In genomic region chrX:103453655-103454054, GRCh38 we compare ENCODE assay signal across 13 cellular contexts.
A peak's percentile ranks its signal among the peaks of the same experiment; 100 is the strongest.
DNase-seq lines count a peak whose midpoint lies in the region; ATAC-seq and TF ChIP-seq lines count a peak whose summit lies in the region.
"Had no signal": no experiment of that assay in that cellular context is flagged by ENCODE, and none has a peak within 500 bp of the region (broad histone marks: within the 10 kb centered on the region; RNA-seq: fewer than 3 reads in every experiment).

No MANE protein-coding gene starts in this region.

- H3K27ac Mint-ChIP-seq in neural progenitor cell = no peak overlapping the region
- H3K27ac Mint-ChIP-seq: activated T-helper 2 cell treated with anti-CD3 and anti-CD28 coated beads, Interferon-gamma antibody, Interleukin-2, Interleukin-4, amounts not matched to agents 10 μg/mL and 5 μg/mL and 100 μg/mL, durations not matched to agents 14 hours and 24 hours and 36 hours had no signal

- H3K4me1 Mint-ChIP-seq in neural progenitor cell = no peaks in the 10 kb centered on the region

- H3K9me3 ChIP-seq in skeletal muscle satellite cell (replicated peaks; ENCODE audit: low read length) (no peaks in the 10 kb centered on the region), neural progenitor cell (ENCODE audit: low read depth) (no peaks in the 10 kb centered on the region)

- peak; percentile 9 for DNase-seq in NCI-H2227 (lab: John Stamatoyannopoulos, UW; ENCODE audit: unreplicated experiment)
- no peak for DNase-seq in NCI-H2227 treated with DMSO at 0.1 percent for 48 hours (lab: John Stamatoyannopoulos, UW)
- DNase-seq in RWPE1 (ENCODE audit: low spot score) = peak; percentile 83
- peak; percentile 96 for DNase-seq in fibroblast of gingiva (ENCODE audit: low read depth)
- DNase-seq in middle frontal gyrus (ENCODE audit: extremely low spot score, low spot score) = no peak
- DNase-seq in neural progenitor cell (ENCODE audit: low spot score) = no peak
- DNase-seq: ACHN, NCI-H146 had no signal

- no peak overlapping the region for H3K4me3 Mint-ChIP-seq in neural progenitor cell

- H3K9ac ChIP-seq in skeletal muscle satellite cell (ENCODE audit: low read depth, low read length) (peak overlapping the region; percentile 74), neural progenitor cell (no peak overlapping the region)

- H3K27me3 Mint-ChIP-seq in neural progenitor cell (ENCODE audit: insufficient read depth, low read depth) = peaks cover 2% of the 10 kb centered on the region

- no peaks in the 10 kb centered on the region for H4K20me1 ChIP-seq in neural progenitor cell (ENCODE audit: low read depth)

- no peak for TF ChIP-seq CTCF in RWPE1 (conservative IDR thresholded peaks at IDR 0.05; ENCODE audit: low read depth)
- no peak for TF ChIP-seq CTCF in neural progenitor cell (IDR thresholded peaks at IDR 0.05)

- H3K79me2 ChIP-seq in neural progenitor cell (ENCODE audit: low read depth) = no peaks in the 10 kb centered on the region

- H3K4me2 ChIP-seq in skeletal muscle satellite cell (ENCODE audit: low read length) = peak overlapping the region; percentile 39
- no peak overlapping the region for H3K4me2 ChIP-seq in neural progenitor cell

- peaks cover 32% of the 10 kb centered on the region for H3K9me3 Mint-ChIP-seq in neural progenitor cell
- H3K9me3 Mint-ChIP-seq: activated T-helper 2 cell treated with anti-CD3 and anti-CD28 coated beads, Interferon-gamma antibody, Interleukin-2, Interleukin-4, amounts not matched to agents 10 μg/mL and 5 μg/mL and 100 μg/mL, durations not matched to agents 14 hours and 24 hours and 36 hours had no signal

- peaks cover 27% of the 10 kb centered on the region for H3K36me3 Mint-ChIP-seq in neural progenitor cell

- H3K27ac ChIP-seq in RWPE1 (no peak overlapping the region), neural progenitor cell (no peak overlapping the region)

- POLR2A ChIA-PET in RWPE1 (lab: Yijun Ruan, JAX; ENCODE audit: low non-redundant PET) = no interaction called here

- H3K36me3 ChIP-seq in skeletal muscle satellite cell (ENCODE audit: insufficient read depth, low read length) = no peaks in the 10 kb centered on the region
- no peaks in the 10 kb centered on the region for H3K36me3 ChIP-seq in neural progenitor cell

- no peak for ATAC-seq in GM21825 (IDR thresholded peaks at IDR 0.05; ENCODE audit: unreplicated experiment)
- ATAC-seq: Right ventricle myocardium inferior, sciatic nerve had no signal

- CTCF ChIA-PET in RWPE1 (lab: Yijun Ruan, JAX) = no interaction called here

- H3K4me1 ChIP-seq in skeletal muscle satellite cell (ENCODE audit: control insufficient read depth, insufficient read depth, low read length) (peaks cover 13% of the 10 kb centered on the region), neural progenitor cell (no peaks in the 10 kb centered on the region)

- H3K4me3 ChIP-seq in skeletal muscle satellite cell (ENCODE audit: low read length) (peak overlapping the region; percentile 17), neural progenitor cell (no peak overlapping the region)

- H3F3A ChIP-seq in neural progenitor cell (ENCODE audit: low read depth) = no peaks in the 10 kb centered on the region

- H2AFZ ChIP-seq in neural progenitor cell (replicated peaks) = no peak overlapping the region

- no peaks in the 10 kb centered on the region for H3K27me3 ChIP-seq in skeletal muscle satellite cell (ENCODE audit: control insufficient read depth, insufficient read depth, low read length)
- H3K27me3 ChIP-seq in neural progenitor cell = no peaks in the 10 kb centered on the region

Comparison
In these comparisons a context has a peak if more than half of its experiments do, and no peak if none do; other contexts are left out.
1. DNase-seq: peak in NCI-H2227 (single experiment), RWPE1 (single experiment) and fibroblast of gingiva (single experiment); none in NCI-H2227 treated with DMSO at 0.1 percent for 48 hours (single experiment), middle frontal gyrus (single experiment) and neural progenitor cell (single experiment).